ENCODE assay signal across 8 cellular contexts in genomic region chr19:58518261-58519086, GRCh38. TPM values are rescaled to one million over a fixed set of nuclear protein-coding genes. Genes with fewer than 3 reads are reported as not detected.
DNase-seq lines count a peak whose midpoint lies in the region; ATAC-seq and TF ChIP-seq lines count a peak whose summit lies in the region.

No MANE protein-coding gene starts in this region.

- no peak for TF ChIP-seq EP300 in SK-N-SH (IDR thresholded peaks at IDR 0.05; ENCODE audit: borderline replicate concordance in 1 of 2, low read depth in 1 of 2, low read length in 1 of 2)

- H3F3A ChIP-seq in SK-N-SH (replicated peaks; ENCODE audit: insufficient read depth) (peaks cover 19% of the 10 kb centered on the region), SU-DHL-6 (ENCODE audit: insufficient read depth) (peaks cover 16% of the 10 kb centered on the region)

- no peak for TF ChIP-seq RAD21 in SK-N-SH (IDR thresholded peaks at IDR 0.05; ENCODE audit: low read length)

- intact Hi-C loops in esophagus squamous epithelium (cut with DNase I) = no loop called here

- H3K27me3 ChIP-seq in SK-N-SH (ENCODE audit: insufficient read depth) = no peaks in the 10 kb centered on the region
- H3K27me3 ChIP-seq in SU-DHL-6 (ENCODE audit: low read length) = no peaks in the 10 kb centered on the region
- H3K27me3 ChIP-seq in esophagus squamous epithelium = no peaks in the 10 kb centered on the region
- H3K27me3 ChIP-seq in rectal smooth muscle tissue (ENCODE audit: control insufficient read depth, insufficient read depth, low read length) = no peaks in the 10 kb centered on the region

- H3K27ac ChIP-seq in SK-N-SH (ENCODE audit: low read depth in 2 of 2, low read length in 1 of 2) (peak overlapping the region; percentile 92 to 97), SU-DHL-6 (ENCODE audit: low read depth, low read length) (peak overlapping the region; percentile 84), esophagus squamous epithelium (peak overlapping the region; percentile 94 to 99 (median 96)), rectal smooth muscle tissue (ENCODE audit: low read depth, low read length) (peak overlapping the region; percentile 99)

- POLR2A ChIA-PET in SK-N-SH (lab: Yijun Ruan, JAX) = interaction anchor here (1.0 to 3.8 kb wide), 8 partner anchors 20 to 192 kb away, joined by 3 to 49 read pairs (median 11); partner anchors contain the start of genes CHMP2A, RPS5, TRIM28 and UBE2M

- H3K9me3 ChIP-seq in SK-N-SH (no peaks in the 10 kb centered on the region), SU-DHL-6 (ENCODE audit: insufficient read depth, low read length) (no peaks in the 10 kb centered on the region), esophagus squamous epithelium (no peaks in the 10 kb centered on the region)

- H2AFZ ChIP-seq in SK-N-SH (ENCODE audit: low read depth) = no peak overlapping the region
- peak overlapping the region; percentile 37 for H2AFZ ChIP-seq in SU-DHL-6 (ENCODE audit: low read depth, low read length, severe bottlenecking)

- H3K9me2 ChIP-seq in SK-N-SH (no peaks in the 10 kb centered on the region), SU-DHL-6 (replicated peaks; ENCODE audit: insufficient read depth, low read length) (no peaks in the 10 kb centered on the region)

- ATAC-seq in SK-N-SH treated with all-trans-retinoic acid at 6 μM for 48 hours (no peak), HG02588 (IDR thresholded peaks at IDR 0.05; ENCODE audit: unreplicated experiment) (no peak), HG02885 (IDR thresholded peaks at IDR 0.05; ENCODE audit: poor library complexity, unreplicated experiment) (no peak)

- TF ChIP-seq CTCF in SK-N-SH (IDR thresholded peaks at IDR 0.05) = peak; percentile 49; the same call in 1 of the 2 replicates
- TF ChIP-seq CTCF in SU-DHL-6 (IDR thresholded peaks at IDR 0.05; ENCODE audit: insufficient read depth, low read length, poor library complexity, severe bottlenecking) = no peak
- TF ChIP-seq CTCF in esophagus squamous epithelium (IDR thresholded peaks at IDR 0.05) = peak in 3 of 6 experiments; percentile 52 to 67 (median 58)

- H3K79me2 ChIP-seq in SK-N-SH (ENCODE audit: insufficient read depth) (peaks cover 57% of the 10 kb centered on the region), SU-DHL-6 (ENCODE audit: insufficient read depth, low read length) (peaks cover 15% of the 10 kb centered on the region)

- H4K20me1 ChIP-seq in SK-N-SH (ENCODE audit: insufficient read depth) = no peaks in the 10 kb centered on the region; the same call in 1 of the 2 replicates
- no peaks in the 10 kb centered on the region for H4K20me1 ChIP-seq in SU-DHL-6 (ENCODE audit: low read depth, low read length)

- H3K4me3 ChIP-seq in SK-N-SH (ENCODE audit: low read depth in 2 of 2, low read length in 1 of 2) = peak overlapping the region; percentile 75 to 83
- H3K4me3 ChIP-seq in SU-DHL-6 (ENCODE audit: insufficient read depth, low read length, poor library complexity, severe bottlenecking) = peak overlapping the region; percentile 73
- H3K4me3 ChIP-seq in esophagus squamous epithelium = peak overlapping the region; percentile 78 to 92 (median 80)
- peak overlapping the region; percentile 95 for H3K4me3 ChIP-seq in rectal smooth muscle tissue (ENCODE audit: low read length)

- H3K4me2 ChIP-seq in SK-N-SH (peak overlapping the region; percentile 98), SU-DHL-6 (ENCODE audit: low read depth, low read length, poor library complexity, severe bottlenecking) (peak overlapping the region; percentile 85)

- H3K9ac ChIP-seq in SK-N-SH (peak overlapping the region; percentile 93), SU-DHL-6 (ENCODE audit: low read length) (peak overlapping the region; percentile 96), rectal smooth muscle tissue (ENCODE audit: low read length) (peak overlapping the region; percentile 94)

- CTCF ChIA-PET in SK-N-SH (lab: Yijun Ruan, JAX) = interaction anchor here (0.8 to 4.7 kb wide), 31 partner anchors 10 to 191 kb away, joined by 3 to 81 read pairs (median 5); partner anchors contain the start of genes CHMP2A, TRIM28, UBE2M and ZNF446

- no peak for TF ChIP-seq POLR2A in esophagus squamous epithelium (IDR thresholded peaks at IDR 0.05)

- H3K36me3 ChIP-seq in SK-N-SH (replicated peaks in 1 of 2; ENCODE audit: control insufficient read depth in 1 of 2, insufficient read depth in 2 of 2, low read length in 1 of 2) = peaks cover 6 to 19% of the 10 kb centered on the region in 2 experiments
- H3K36me3 ChIP-seq in SU-DHL-6 (ENCODE audit: low read length) = no peaks in the 10 kb centered on the region
- peaks cover 0 to 22% (median 14%) of the 10 kb centered on the region in 3 donors for H3K36me3 ChIP-seq in esophagus squamous epithelium
- peaks cover 8% of the 10 kb centered on the region for H3K36me3 ChIP-seq in rectal smooth muscle tissue (ENCODE audit: control insufficient read depth, insufficient read depth, low read length)

- H3K4me1 ChIP-seq in SK-N-SH (ENCODE audit: control insufficient read depth in 1 of 2, insufficient read depth in 2 of 2, low read depth in 1 of 2, low read length in 1 of 2) (peaks cover 0 to 36% of the 10 kb centered on the region in 2 experiments; a peak in 1 of 4 replicates), esophagus squamous epithelium (peaks cover 29 to 64% (median 38%) of the 10 kb centered on the region in 3 donors), rectal smooth muscle tissue (ENCODE audit: control insufficient read depth, insufficient read depth, low read length) (peaks cover 21% of the 10 kb centered on the region)

- DNase-seq in SK-N-SH (peak; percentile 39), esophagus squamous epithelium (lab: John Stamatoyannopoulos, UW) (no peak), putamen (ENCODE audit: low spot score) (no peak)

- 5% methylated on average over 15 of the region's 22 CpGs for WGBS in SK-N-SH (ENCODE audit: low lambda C conversion rate)
- 4 to 8% methylated on average over 10 to 18 of the region's 22 CpGs for WGBS in esophagus squamous epithelium, 2 donors

TF ChIP-seq in SK-N-SH, 30 proteins besides CTCF, POLR2A, EP300 and RAD21:
- no peak for TF ChIP-seq JUND (IDR thresholded peaks at IDR 0.05)
- TF ChIP-seq FOXM1 (IDR thresholded peaks at IDR 0.05; ENCODE audit: low read depth) = no peak
- TF ChIP-seq FOSL2 (IDR thresholded peaks at IDR 0.05; ENCODE audit: borderline replicate concordance, low read depth) = no peak
- TF ChIP-seq GATA2 (CRISPR knock-in tag; IDR thresholded peaks at IDR 0.05) = no peak
- TF ChIP-seq RCOR1 (IDR thresholded peaks at IDR 0.05; ENCODE audit: low read length) = no peak
- TF ChIP-seq EZH2phosphoT487 (IDR thresholded peaks at IDR 0.05; ENCODE audit: borderline replicate concordance, low read depth) = no peak

TF ChIP-seq in SK-N-SH treated with all-trans-retinoic acid at 6 μM for 48 hours, 23 proteins besides CTCF, POLR2A, EP300 and RAD21 (continues in another document):
- TF ChIP-seq TSHZ2 (CRISPR knock-in tag; IDR thresholded peaks at IDR 0.05) (no peak), ARNTL (CRISPR knock-in tag; IDR thresholded peaks at IDR 0.05; ENCODE audit: borderline replicate concordance, low read depth) (no peak), GLIS3 (CRISPR knock-in tag; IDR thresholded peaks at IDR 0.05) (no peak), ZFP3 (CRISPR knock-in tag; IDR thresholded peaks at IDR 0.05) (no peak), TOX (CRISPR knock-in tag; IDR thresholded peaks at IDR 0.05; ENCODE audit: borderline replicate concordance) (no peak), RARB (CRISPR knock-in tag; IDR thresholded peaks at IDR 0.05) (no peak)

RNA-seq across cellular contexts. Expression of gene ZBTB45, which starts 1.1 kb away (rescaled TPM):
- polyA plus RNA-seq in SK-N-SH (2012; rRNA removed) = 7.9 and 11.3 TPM in 2 replicates
- 4.4 and 6.0 TPM in 2 replicates for polyA plus RNA-seq in SK-N-SH (2012; cell fraction: cytosol; rRNA removed)
- 21.0 and 30.6 TPM in 2 replicates for polyA plus RNA-seq in SK-N-SH (2012; cell fraction: nucleus; rRNA removed)
- 10 to 100 TPM in 1 of 4 donors, 1 to 10 TPM in 3; 6.9 to 11.1 (median 8.3) TPM for total RNA-seq in esophagus squamous epithelium

RNA-seq across cellular contexts. Expression of gene SLC27A5, which starts 6.7 kb away (rescaled TPM):
- 50.5 and 57.3 TPM in 2 replicates for polyA plus RNA-seq in SK-N-SH (2012; rRNA removed)
- polyA plus RNA-seq in SK-N-SH (2012; cell fraction: cytosol; rRNA removed) = 29.2 and 41.8 TPM in 2 replicates
- polyA plus RNA-seq in SK-N-SH (2012; cell fraction: nucleus; rRNA removed) = 24.0 and 40.3 TPM in 2 replicates
- 1 to 10 TPM; 1.9 to 5.3 (median 2.6) TPM for total RNA-seq in esophagus squamous epithelium

RNA-seq across cellular contexts. Expression of gene TRIM28, which starts 25.4 kb away (rescaled TPM):
- 321 and 594 TPM in 2 replicates for polyA plus RNA-seq in SK-N-SH (2012; rRNA removed)
- polyA plus RNA-seq in SK-N-SH (2012; cell fraction: cytosol; rRNA removed) = 191 and 231 TPM in 2 replicates
- 1,222 and 1,964 TPM in 2 replicates for polyA plus RNA-seq in SK-N-SH (2012; cell fraction: nucleus; rRNA removed)
- total RNA-seq in esophagus squamous epithelium = 100 to 1,000 TPM; 150 to 198 (median 179) TPM

RNA-seq across cellular contexts. Expression of gene CHMP2A, which starts 36.4 kb away (rescaled TPM):
- 308 and 381 TPM in 2 replicates for polyA plus RNA-seq in SK-N-SH (2012; rRNA removed)
- 350 and 388 TPM in 2 replicates for polyA plus RNA-seq in SK-N-SH (2012; cell fraction: cytosol; rRNA removed)
- polyA plus RNA-seq in SK-N-SH (2012; cell fraction: nucleus; rRNA removed) = 218 and 251 TPM in 2 replicates
- total RNA-seq in esophagus squamous epithelium = 10 to 100 TPM; 76.5 to 99.5 (median 86.6) TPM

RNA-seq across cellular contexts. Expression of gene UBE2M, which starts 39.9 kb away (rescaled TPM):
- 109 and 135 TPM in 2 replicates for polyA plus RNA-seq in SK-N-SH (2012; rRNA removed)
- 102 and 103 TPM in 2 replicates for polyA plus RNA-seq in SK-N-SH (2012; cell fraction: cytosol; rRNA removed)
- 128 and 133 TPM in 2 replicates for polyA plus RNA-seq in SK-N-SH (2012; cell fraction: nucleus; rRNA removed)
- 10 to 100 TPM; 22.0 to 37.4 (median 24.7) TPM for total RNA-seq in esophagus squamous epithelium
